ENCODE assay signal across 16 cellular contexts in the genomic region with DNA sequence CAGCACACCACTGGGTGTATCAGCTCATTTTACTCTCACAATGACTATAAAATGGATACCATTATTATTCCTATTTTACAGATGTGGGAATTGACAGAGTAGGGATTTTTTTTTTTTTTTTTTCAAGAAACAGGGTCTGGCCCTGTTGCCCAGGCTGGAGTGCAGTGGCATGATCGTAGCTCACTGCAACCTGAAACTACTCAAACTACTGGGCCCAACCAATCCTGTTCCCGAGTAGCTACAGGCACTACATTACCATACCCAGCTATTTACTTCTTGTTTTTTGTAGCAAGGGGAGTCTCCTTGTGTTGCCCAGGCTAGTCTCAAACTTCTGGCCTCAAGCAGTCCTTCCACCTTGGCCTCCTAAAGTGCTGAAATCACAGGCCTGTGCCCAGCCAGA.
DNase-seq lines count a peak whose midpoint lies in the region; ATAC-seq and TF ChIP-seq lines count a peak whose summit lies in the region.
"Had no signal": no experiment of that assay in that cellular context is flagged by ENCODE, and none has a peak within 500 bp of the region (broad histone marks: within the 10 kb centered on the region; RNA-seq: fewer than 3 reads in every experiment).

No MANE protein-coding gene starts in this region.

- CTCF ChIA-PET in WTC11 (lab: Charles Lee): interaction anchor here (0.7 to 2.3 kb wide), 6 partner anchors 9 to 1351 kb away, joined by 3 to 7 read pairs (median 5); no protein-coding TSS in a partner anchor

- peaks cover 3% of the 10 kb centered on the region; the same call in 1 of the 2 replicates for H3K36me3 Mint-ChIP-seq in WTC11
- H3K36me3 Mint-ChIP-seq: CD14-positive monocyte; CD8-positive, alpha-beta T cell had no signal

- H3K4me1 Mint-ChIP-seq in WTC11: peaks cover 49% of the 10 kb centered on the region
- H3K4me1 Mint-ChIP-seq: CD14-positive monocyte had no signal

- no peak overlapping the region for H3K4me3 Mint-ChIP-seq in WTC11
- H3K4me3 Mint-ChIP-seq: CD14-positive monocyte; CD8-positive, alpha-beta T cell had no signal

- H3K9ac ChIP-seq in HUES48 (ENCODE audit: low read depth, low read length) (no peak overlapping the region), iPS-18a (ENCODE audit: low read length) (no peak overlapping the region)

- H3K4me3 ChIP-seq in HUES48 (ENCODE audit: low read depth, low read length): no peak overlapping the region
- H3K4me3 ChIP-seq in iPS-18a (ENCODE audit: low read length): no peak overlapping the region

- H3K27ac ChIP-seq in HUES48 (ENCODE audit: low read depth, low read length) (peak overlapping the region; percentile 23), iPS-18a (ENCODE audit: low read length) (peak overlapping the region; percentile 33)

- H3K9me3 ChIP-seq in HUES48 (ENCODE audit: control insufficient read depth, insufficient read depth, low read length) (no peaks in the 10 kb centered on the region), iPS-18a (ENCODE audit: control insufficient read depth, low read depth, low read length) (no peaks in the 10 kb centered on the region)

- no peaks in the 10 kb centered on the region for H3K36me3 ChIP-seq in HUES48 (ENCODE audit: control insufficient read depth, insufficient read depth, low read length)
- no peaks in the 10 kb centered on the region for H3K36me3 ChIP-seq in iPS-18a (ENCODE audit: control insufficient read depth, low read depth, low read length)

- no peaks in the 10 kb centered on the region for H3K27me3 Mint-ChIP-seq in WTC11 (ENCODE audit: low read depth)

- POLR2A ChIA-PET in WTC11 (lab: Charles Lee): interaction anchor here (0.7 to 1.2 kb wide), 4 partner anchors 8 to 46 kb away, joined by 3 to 6 read pairs (median 4); no protein-coding TSS in a partner anchor

- DNase-seq in WTC11 (ENCODE audit: low spot score) (no peak), iPS-NIHi7 (ENCODE audit: extremely low spot score) (no peak), cerebellar cortex (ENCODE audit: low spot score) (no peak)
- DNase-seq in activated naive CD4-positive, alpha-beta T cell treated with anti-CD3 and anti-CD28 coated beads, Interleukin-2, amount 50 U/mL, for 16 hours: no peak
- DNase-seq: CD8-positive, alpha-beta T cell; COR-L47; DMS153; DMS79 treated with DMSO at 0.1 percent for 48 hours; EL; GDM1; IMR-90; KG1 had no signal

- H3K27me3 ChIP-seq in HUES48 (ENCODE audit: control insufficient read depth, insufficient read depth, low read length) (no peaks in the 10 kb centered on the region), iPS-18a (ENCODE audit: control insufficient read depth, insufficient read depth, low read length) (no peaks in the 10 kb centered on the region)

- H3K4me1 ChIP-seq in HUES48 (ENCODE audit: control insufficient read depth, insufficient read depth, low read length) (peaks cover 6% of the 10 kb centered on the region), iPS-18a (ENCODE audit: control insufficient read depth, low read depth, low read length) (peaks cover under 1% of the 10 kb centered on the region)

- H3K27ac Mint-ChIP-seq in WTC11: peak overlapping the region; percentile 76
- H3K27ac Mint-ChIP-seq: CD14-positive monocyte; CD8-positive, alpha-beta T cell had no signal

- peak; percentile 79 for ATAC-seq in WTC11
- ATAC-seq in HG02763 (IDR thresholded peaks at IDR 0.05; ENCODE audit: unreplicated experiment): no peak
- ATAC-seq: CD8-positive, alpha-beta T cell had no signal

- no peak for TF ChIP-seq CTCF in WTC11 (IDR thresholded peaks at IDR 0.05)

- H3K9me3 Mint-ChIP-seq in WTC11: no peaks in the 10 kb centered on the region; the same call in 1 of the 2 replicates
- H3K9me3 Mint-ChIP-seq: CD8-positive, alpha-beta T cell had no signal

TF ChIP-seq in WTC11, 78 proteins besides CTCF, POLR2A, EP300 and RAD21:
- TF ChIP-seq ZNF121 (CRISPR knock-in tag; IDR thresholded peaks at IDR 0.05): peak; percentile 56; the same call in 1 of the 2 replicates
- TF ChIP-seq ZNF396 (CRISPR knock-in tag; IDR thresholded peaks at IDR 0.05; ENCODE audit: borderline replicate concordance): no peak
- TF ChIP-seq ZNF219 (CRISPR knock-in tag; IDR thresholded peaks at IDR 0.05; ENCODE audit: borderline replicate concordance): no peak
- TF ChIP-seq, protein P1, sequence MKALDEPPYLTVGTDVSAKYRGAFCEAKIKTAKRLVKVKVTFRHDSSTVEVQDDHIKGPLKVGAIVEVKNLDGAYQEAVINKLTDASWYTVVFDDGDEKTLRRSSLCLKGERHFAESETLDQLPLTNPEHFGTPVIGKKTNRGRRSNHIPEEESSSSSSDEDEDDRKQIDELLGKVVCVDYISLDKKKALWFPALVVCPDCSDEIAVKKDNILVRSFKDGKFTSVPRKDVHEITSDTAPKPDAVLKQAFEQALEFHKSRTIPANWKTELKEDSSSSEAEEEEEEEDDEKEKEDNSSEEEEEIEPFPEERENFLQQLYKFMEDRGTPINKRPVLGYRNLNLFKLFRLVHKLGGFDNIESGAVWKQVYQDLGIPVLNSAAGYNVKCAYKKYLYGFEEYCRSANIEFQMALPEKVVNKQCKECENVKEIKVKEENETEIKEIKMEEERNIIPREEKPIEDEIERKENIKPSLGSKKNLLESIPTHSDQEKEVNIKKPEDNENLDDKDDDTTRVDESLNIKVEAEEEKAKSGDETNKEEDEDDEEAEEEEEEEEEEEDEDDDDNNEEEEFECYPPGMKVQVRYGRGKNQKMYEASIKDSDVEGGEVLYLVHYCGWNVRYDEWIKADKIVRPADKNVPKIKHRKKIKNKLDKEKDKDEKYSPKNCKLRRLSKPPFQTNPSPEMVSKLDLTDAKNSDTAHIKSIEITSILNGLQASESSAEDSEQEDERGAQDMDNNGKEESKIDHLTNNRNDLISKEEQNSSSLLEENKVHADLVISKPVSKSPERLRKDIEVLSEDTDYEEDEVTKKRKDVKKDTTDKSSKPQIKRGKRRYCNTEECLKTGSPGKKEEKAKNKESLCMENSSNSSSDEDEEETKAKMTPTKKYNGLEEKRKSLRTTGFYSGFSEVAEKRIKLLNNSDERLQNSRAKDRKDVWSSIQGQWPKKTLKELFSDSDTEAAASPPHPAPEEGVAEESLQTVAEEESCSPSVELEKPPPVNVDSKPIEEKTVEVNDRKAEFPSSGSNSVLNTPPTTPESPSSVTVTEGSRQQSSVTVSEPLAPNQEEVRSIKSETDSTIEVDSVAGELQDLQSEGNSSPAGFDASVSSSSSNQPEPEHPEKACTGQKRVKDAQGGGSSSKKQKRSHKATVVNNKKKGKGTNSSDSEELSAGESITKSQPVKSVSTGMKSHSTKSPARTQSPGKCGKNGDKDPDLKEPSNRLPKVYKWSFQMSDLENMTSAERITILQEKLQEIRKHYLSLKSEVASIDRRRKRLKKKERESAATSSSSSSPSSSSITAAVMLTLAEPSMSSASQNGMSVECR (CRISPR knock-in tag; IDR thresholded peaks at IDR 0.05; ENCODE audit: borderline replicate concordance): no peak
